ENCODE assay signal across 1 cellular context in genomic region chr1:44047131-44047530, GRCh38.
TF ChIP-seq lines count a peak whose summit lies in the region.

No MANE protein-coding gene starts in this region.

TF ChIP-seq in IMR-90, 13 proteins besides CTCF, POLR2A, EP300 and RAD21 (continued from another document):
- TF ChIP-seq ELK1 (IDR thresholded peaks at IDR 0.05; ENCODE audit: borderline replicate concordance, low read depth, low read length) (no peak), SMC3 (IDR thresholded peaks at IDR 0.05; ENCODE audit: low read depth, low read length) (no peak), CHD1 (IDR thresholded peaks at IDR 0.05; ENCODE audit: low read depth, low read length) (no peak), NFE2L2 (IDR thresholded peaks at IDR 0.05; ENCODE audit: low read depth, low read length) (no peak), RCOR1 (IDR thresholded peaks at IDR 0.05; ENCODE audit: insufficient replicate concordance, low read length) (no peak), MAFK (IDR thresholded peaks at IDR 0.05; ENCODE audit: low read depth, low read length) (no peak), MAZ (IDR thresholded peaks at IDR 0.05; ENCODE audit: borderline replicate concordance, low read depth, low read length) (no peak), RFX5 (IDR thresholded peaks at IDR 0.05; ENCODE audit: low read depth, low read length) (no peak)
TF ChIP-seq in IMR-90: peak in this region for 0.
